9 cellular contexts compared by ENCODE assay signal in the genomic region with DNA sequence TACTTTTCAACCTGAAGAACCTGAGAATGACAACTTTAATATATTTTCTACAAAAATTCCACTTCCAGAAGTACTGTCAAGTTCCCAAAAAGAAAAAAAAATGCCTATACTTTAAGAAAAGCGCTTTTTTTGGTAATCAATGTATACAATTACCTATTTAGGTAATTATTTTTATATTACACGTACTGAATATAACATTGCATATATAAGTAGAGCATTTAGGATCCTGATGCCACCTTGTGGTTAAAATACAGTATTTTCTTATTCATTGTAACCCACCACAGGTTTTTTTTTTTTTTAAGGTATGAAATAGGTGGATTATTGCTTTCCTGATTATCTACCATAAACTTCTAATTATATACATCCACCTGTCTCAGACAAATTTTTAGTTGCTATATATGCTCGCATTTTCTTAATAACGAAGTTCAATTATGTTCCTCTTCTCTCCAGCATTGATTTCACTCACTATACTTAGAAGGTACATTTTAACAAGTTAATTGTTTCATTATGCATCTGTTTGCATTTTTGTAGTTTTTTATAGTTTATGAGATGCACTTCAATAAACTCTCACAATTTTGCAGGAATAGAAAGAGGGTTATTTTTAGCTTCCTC. TPM values are rescaled to one million over a fixed set of nuclear protein-coding genes. Genes with fewer than 3 reads are reported as not detected.
A peak's percentile ranks its signal among the peaks of the same experiment; 100 is the strongest.
DNase-seq lines count a peak whose midpoint lies in the region; ATAC-seq and TF ChIP-seq lines count a peak whose summit lies in the region.
"Had no signal": no experiment of that assay in that cellular context is flagged by ENCODE, and none has a peak within 500 bp of the region (broad histone marks: within the 10 kb centered on the region; RNA-seq: fewer than 3 reads in every experiment).

No MANE protein-coding gene starts in this region.

- no peak overlapping the region for H3K27ac ChIP-seq in coronary artery
- H3K27ac ChIP-seq in smooth muscle cell (ENCODE audit: low read depth), result no peak overlapping the region

- H3K27me3 ChIP-seq in BE2C (no peaks in the 10 kb centered on the region), smooth muscle cell (ENCODE audit: low read depth) (no peaks in the 10 kb centered on the region)

- 30% methylated on average over 4 of the region's 4 CpGs for WGBS in smooth muscle cell (ENCODE audit: low lambda C conversion rate)

- H3K9me3 ChIP-seq in BE2C (no peaks in the 10 kb centered on the region), smooth muscle cell (replicated peaks; ENCODE audit: low read depth) (no peaks in the 10 kb centered on the region)

- TF ChIP-seq CTCF in BE2C (IDR thresholded peaks at IDR 0.05; ENCODE audit: low read depth, low read length), result peak; percentile 43; the same call in 1 of the 2 replicates
- TF ChIP-seq CTCF in coronary artery (IDR thresholded peaks at IDR 0.05), result peak; percentile 48
- peak; percentile 61 for TF ChIP-seq CTCF in smooth muscle cell (IDR thresholded peaks at IDR 0.05; ENCODE audit: borderline replicate concordance, insufficient read depth, poor library complexity, severe bottlenecking)

- no peak overlapping the region for H3K9ac ChIP-seq in smooth muscle cell (ENCODE audit: low read depth)

- H3K79me2 ChIP-seq in smooth muscle cell (ENCODE audit: low read depth), result peaks cover 4% of the 10 kb centered on the region

- no peak overlapping the region for H2AFZ ChIP-seq in smooth muscle cell (ENCODE audit: low read depth)

- H3K4me3 ChIP-seq in BE2C (ENCODE audit: low read depth, low read length) (no peak overlapping the region), coronary artery (no peak overlapping the region), smooth muscle cell (no peak overlapping the region)

- no peaks in the 10 kb centered on the region for H3F3A ChIP-seq in smooth muscle cell (ENCODE audit: low read depth)

- ATAC-seq in GM21390 (IDR thresholded peaks at IDR 0.05; ENCODE audit: unreplicated experiment) (peak; percentile 35), GM21528 (IDR thresholded peaks at IDR 0.05; ENCODE audit: low FRiP score, unreplicated experiment) (no peak)

- H4K20me1 ChIP-seq in smooth muscle cell (ENCODE audit: low read depth), result no peaks in the 10 kb centered on the region

- H3K4me1 ChIP-seq in BE2C, result no peaks in the 10 kb centered on the region; the same call in 1 of the 2 replicates
- peaks cover 12% of the 10 kb centered on the region for H3K4me1 ChIP-seq in smooth muscle cell (ENCODE audit: low read depth)

- DNase-seq in BE2C (no peak), NCI-H2171 treated with DMSO at 0.1 percent for 48 hours (lab: John Stamatoyannopoulos, UW) (peak; percentile 36), coronary artery (ENCODE audit: low spot score) (no peak), smooth muscle cell (lab: John Stamatoyannopoulos, UW; ENCODE audit: unreplicated experiment) (no peak), D341Med (ENCODE audit: low spot score) (no peak), MV-4-11 (lab: John Stamatoyannopoulos, UW) (no peak)
- DNase-seq: stimulated activated naive B cell treated with anti-CD40 and anti-IgM and Interleukin-4, amounts not matched to agents 10 μg/mL and 1 μg/mL and 100 μg/mL, for 72 hours had no signal

- H3K4me2 ChIP-seq in smooth muscle cell, result no peak overlapping the region

- H3K36me3 ChIP-seq in BE2C, result no peaks in the 10 kb centered on the region
- H3K36me3 ChIP-seq in smooth muscle cell (ENCODE audit: low read depth), result no peaks in the 10 kb centered on the region

RNA-seq across cellular contexts. Expression of a gene that starts 5.2 kb away (rescaled TPM):
- polyA plus RNA-seq in BE2C (2012; ENCODE audit: insufficient read depth, insufficient read length, low read depth), result 13.2 TPM
- total RNA-seq in smooth muscle cell, result 22.1 and 29.3 TPM in 2 replicates
- 14.3 and 17.3 TPM in 2 replicates for polyA plus RNA-seq in smooth muscle cell
